In the genomic region with DNA sequence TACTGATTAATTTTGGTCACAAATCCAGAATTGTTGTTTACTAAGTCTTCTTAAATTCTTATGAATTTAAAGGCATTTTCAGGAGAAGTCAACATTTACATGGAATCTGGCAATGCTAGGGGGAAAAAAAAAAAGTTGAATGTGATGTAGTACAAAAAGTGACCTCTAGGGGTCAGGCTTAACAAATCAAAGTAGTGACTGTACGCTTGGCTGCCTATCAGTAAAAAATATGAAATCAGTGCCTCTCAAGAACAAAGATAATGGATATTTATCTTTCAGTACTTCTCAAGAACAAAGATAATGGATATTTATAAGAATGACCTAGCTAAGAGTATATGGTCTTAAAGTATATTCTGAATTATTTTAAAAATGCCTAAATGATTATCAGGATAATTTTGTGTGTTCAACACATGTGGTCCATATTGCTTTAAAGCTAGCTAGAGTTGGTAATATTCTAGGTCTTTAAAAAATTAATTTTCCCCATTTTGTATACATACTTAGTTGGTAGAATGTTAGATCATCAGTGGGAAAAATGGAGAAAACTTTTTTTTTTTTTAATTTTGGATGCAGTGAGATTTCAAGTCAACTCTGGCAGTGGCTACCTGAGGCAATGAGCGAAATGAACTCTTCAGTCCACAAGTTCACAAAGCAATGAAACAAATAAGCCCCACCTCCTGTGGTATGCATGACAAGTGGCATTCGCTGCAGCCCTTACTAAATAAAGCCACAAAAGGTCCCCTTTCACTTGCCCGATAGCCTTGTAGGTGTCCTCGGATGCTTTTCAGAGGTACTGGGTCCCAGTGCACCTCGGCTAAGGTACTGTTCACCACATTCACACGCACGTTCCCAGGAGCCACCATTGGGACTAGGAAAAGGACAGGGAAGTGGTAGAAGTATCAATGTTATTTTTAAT, we compare ENCODE assay signal across 1 cellular context.
TF ChIP-seq lines count a peak whose summit lies in the region.

No MANE protein-coding gene starts in this region.

TF ChIP-seq in endothelial cell of umbilical vein, 7 proteins besides CTCF, POLR2A, EP300 and RAD21:
- TF ChIP-seq GATA2 (IDR thresholded peaks at IDR 0.05; ENCODE audit: insufficient read depth, insufficient read length, low read depth, low read length) (no peak), FOS (IDR thresholded peaks at IDR 0.05; ENCODE audit: borderline replicate concordance, insufficient read depth, low read length) (no peak), JUN (IDR thresholded peaks at IDR 0.05; ENCODE audit: borderline replicate concordance, insufficient read depth, insufficient read length, low read depth) (no peak), EZH2 (IDR thresholded peaks at IDR 0.05; ENCODE audit: borderline replicate concordance, low read depth, low read length, severe bottlenecking) (no peak)
- TF ChIP-seq, protein P1, sequence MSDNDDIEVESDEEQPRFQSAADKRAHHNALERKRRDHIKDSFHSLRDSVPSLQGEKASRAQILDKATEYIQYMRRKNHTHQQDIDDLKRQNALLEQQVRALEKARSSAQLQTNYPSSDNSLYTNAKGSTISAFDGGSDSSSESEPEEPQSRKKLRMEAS (IDR thresholded peaks at IDR 0.05; ENCODE audit: insufficient read depth, insufficient read length), result no peak
